In the genomic region with DNA sequence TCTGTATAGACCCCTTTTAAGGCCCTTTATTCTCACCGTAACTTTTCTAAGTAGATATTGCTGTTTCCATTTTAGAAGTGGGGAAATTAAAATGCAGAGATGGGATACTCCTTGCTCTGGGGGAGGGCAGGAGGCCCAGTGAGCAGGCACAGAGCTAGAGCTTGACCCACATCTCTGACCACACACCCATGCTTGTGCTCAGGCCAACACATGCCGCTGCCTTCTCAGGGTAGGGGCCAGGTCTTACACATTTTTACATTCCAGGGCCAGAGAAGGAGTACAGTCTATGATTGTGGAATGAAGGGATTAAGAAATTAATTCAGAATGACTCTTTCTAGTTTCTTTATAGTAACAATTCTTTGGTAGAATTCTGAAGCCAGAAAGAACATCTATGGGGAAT, we compare ENCODE assay signal across 14 cellular contexts.
"Had no signal": no experiment of that assay in that cellular context is flagged by ENCODE, and none has a peak within 500 bp of the region (broad histone marks: within the 10 kb centered on the region; RNA-seq: fewer than 3 reads in every experiment).

No MANE protein-coding gene starts in this region.

- H3K79me2 ChIP-seq: hepatocyte had no signal

- H3K27ac ChIP-seq: hepatocyte, right lobe of liver, suprapubic skin, VCaP had no signal

- H3K9me3 ChIP-seq: right lobe of liver, suprapubic skin had no signal

- DNase-seq: activated CD4-positive, alpha-beta T cell treated with anti-CD3 and anti-CD28 coated beads for 1 hour; activated CD4-positive, alpha-beta T cell treated with anti-CD3 and anti-CD28 coated beads, Interleukin-2, amount 50 U/mL, for 48 hours; activated naive CD4-positive, alpha-beta T cell treated with anti-CD3 and anti-CD28 coated beads for 36 hours; activated naive CD8-positive, alpha-beta T cell treated with anti-CD3 and anti-CD28 coated beads, Interleukin-2, amount 50 U/mL, for 24 hours; cortex of kidney; effector CD8-positive, alpha-beta T cell; mesenchymal stem cell; naive thymus-derived CD8-positive, alpha-beta T cell; nucleus accumbens; right lobe of liver; stimulated activated naive CD8-positive, alpha-beta T cell treated with anti-CD3 and anti-CD28 coated beads, Interleukin-15, Interleukin-2, amounts not matched to agents 100 U/mL and 50 U/mL, for 24 hours had no signal

- H3K27me3 ChIP-seq: hepatocyte, right lobe of liver, suprapubic skin had no signal

- H3K4me3 ChIP-seq: hepatocyte, right lobe of liver, suprapubic skin had no signal

- H3K36me3 ChIP-seq: right lobe of liver, suprapubic skin had no signal

- H2AFZ ChIP-seq: hepatocyte had no signal

- H3K4me2 ChIP-seq: hepatocyte had no signal

- ATAC-seq: activated naive CD8-positive, alpha-beta T cell treated with anti-CD3 and anti-CD28 coated beads, Interleukin-2, amount 50 U/mL, for 24 hours; naive thymus-derived CD8-positive, alpha-beta T cell; right lobe of liver; stimulated activated naive CD8-positive, alpha-beta T cell treated with anti-CD3 and anti-CD28 coated beads, Interleukin-15, Interleukin-2, amounts not matched to agents 100 U/mL and 50 U/mL, for 24 hours had no signal

- H3K4me1 ChIP-seq: suprapubic skin had no signal
